25 cellular contexts compared by ENCODE assay signal in the genomic region with DNA sequence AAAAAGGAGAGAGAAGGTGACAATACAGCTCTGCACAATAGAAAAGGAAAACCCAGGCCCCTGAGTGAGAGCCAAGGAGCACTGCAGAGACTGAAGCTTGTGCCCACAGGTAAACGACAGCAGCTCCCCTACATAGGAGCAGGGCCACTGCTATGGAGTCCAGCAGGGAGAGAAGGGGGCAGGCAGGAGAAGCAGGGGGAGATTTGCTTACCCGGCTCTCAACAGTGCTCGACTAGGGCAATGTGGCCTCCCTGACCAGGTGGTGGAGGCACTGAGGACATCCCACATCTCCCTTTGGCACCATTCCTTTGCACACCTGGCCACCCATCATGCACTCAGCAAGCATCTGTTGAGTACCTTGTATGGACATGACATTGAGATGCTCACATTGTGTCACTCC.
"Had no signal": no experiment of that assay in that cellular context is flagged by ENCODE, and none has a peak within 500 bp of the region (broad histone marks: within the 10 kb centered on the region; RNA-seq: fewer than 3 reads in every experiment).

No MANE protein-coding gene starts in this region.

- H3K9me3 ChIP-seq: colonic mucosa, lower lobe of right lung, mucosa of descending colon had no signal

- FAIRE-seq: endothelial cell of umbilical vein, frontal cortex, kidney had no signal

- H3K4me3 ChIP-seq: colonic mucosa, esophagus muscularis mucosa, gastroesophageal sphincter, heart left ventricle, hepatocyte, lower lobe of right lung, mucosa of descending colon had no signal

- H3K27ac ChIP-seq: colonic mucosa, esophagus muscularis mucosa, foreskin keratinocyte, gastroesophageal sphincter, heart left ventricle, hepatocyte, lower lobe of right lung had no signal

- H3K4me1 ChIP-seq: colonic mucosa, esophagus muscularis mucosa, foreskin keratinocyte, gastroesophageal sphincter, lower lobe of right lung had no signal

- H3K36me3 ChIP-seq: colonic mucosa, esophagus muscularis mucosa, gastroesophageal sphincter, heart left ventricle, lower lobe of right lung had no signal

- ATAC-seq: foreskin keratinocyte, gastroesophageal sphincter, heart left ventricle, left colon, left lobe of liver, left ventricle myocardium superior, lower lobe of right lung, mucosa of descending colon had no signal

- H3K4me3 Mint-ChIP-seq: dendritic cell treated with granulocyte-macrophage colony-stimulating factor and Interleukin-4, amounts not matched to agents 40 ng/mL and 50 ng/mL, for 4 days; immature natural killer cell; mesothelial cell of epicardium had no signal

- H3K4me1 Mint-ChIP-seq: immature natural killer cell had no signal

- H3K27me3 ChIP-seq: colonic mucosa, hepatocyte had no signal

- DNase-seq: cerebellar nuclear complex; colonic mucosa; cortex of kidney; effector CD4-positive, alpha-beta T cell; effector memory CD4-positive, alpha-beta T cell; foreskin keratinocyte; heart left ventricle; hypothalamus; immature natural killer cell; islet precursor cell; kidney; kidney glomerular epithelial cell; left colon; left ventricle myocardium superior; lower lobe of right lung; mesenchymal stem cell; mucosa of descending colon had no signal

- H3K27ac Mint-ChIP-seq: dendritic cell treated with granulocyte-macrophage colony-stimulating factor and Interleukin-4, amounts not matched to agents 40 ng/mL and 50 ng/mL, for 4 days; immature natural killer cell; mesothelial cell of epicardium had no signal

- H3K36me3 Mint-ChIP-seq: immature natural killer cell, mesothelial cell of epicardium had no signal
